Comparison of ENCODE assay signal across 20 cellular contexts in genomic region chr14:26941521-26941920, GRCh38.
"Had no signal": no experiment of that assay in that cellular context is flagged by ENCODE, and none has a peak within 500 bp of the region (broad histone marks: within the 10 kb centered on the region; RNA-seq: fewer than 3 reads in every experiment).

No MANE protein-coding gene starts in this region.

- H3K9me3 ChIP-seq: SJSA1 had no signal

- H3K36me3 ChIP-seq: SJSA1 had no signal

- H3K27me3 ChIP-seq: SJSA1 had no signal

- H3K27ac ChIP-seq: HL-60, SJSA1, SK-N-MC had no signal

- H3K4me3 ChIP-seq: SJSA1, SK-N-MC had no signal

- DNase-seq: KBM-7, MV-4-11, NCI-H1048, NCI-H1105, NCI-H1417, NCI-H1436 treated with DMSO at 0.1 percent for 48 hours, NCI-H1694, NCI-H187 treated with DMSO at 0.1 percent for 48 hours, NCI-H2029 treated with DMSO at 0.1 percent for 48 hours, NCI-H2171 treated with DMSO at 0.1 percent for 48 hours, NCI-H345, NCI-H446 treated with DMSO at 0.1 percent for 48 hours, NCI-H510A treated with DMSO at 0.1 percent for 48 hours, NCI-H526, Right ventricle myocardium superior, RPMI8226, SIG-M5 had no signal

- H3K4me1 ChIP-seq: SJSA1 had no signal
